Comparison of ENCODE assay signal across 8 cellular contexts in genomic region chr1:160260436-160261382, GRCh38. TPM values are rescaled to one million over a fixed set of nuclear protein-coding genes. Genes with fewer than 3 reads are reported as not detected.
A peak's percentile ranks its signal among the peaks of the same experiment; 100 is the strongest.
DNase-seq lines count a peak whose midpoint lies in the region; ATAC-seq and TF ChIP-seq lines count a peak whose summit lies in the region.

No MANE protein-coding gene starts in this region.

- H3K9me1 ChIP-seq in IMR-90 (ENCODE audit: insufficient read depth, low read length) = peaks cover 4% of the 10 kb centered on the region

- no peak for ATAC-seq in IMR-90 (ENCODE audit: low read depth)
- ATAC-seq in activated T-helper 17 cell treated with anti-CD3 and anti-CD28 coated beads, Interleukin-2, amount 50 U/mL, for 72 hours (replicated peaks) = no peak
- no peak for ATAC-seq in stimulated activated naive CD8-positive, alpha-beta T cell treated with anti-CD3 and anti-CD28 coated beads, Interleukin-15, amount 100 ng/mL, for 72 hours
- ATAC-seq in mucosa of descending colon = no peak

- no peaks in the 10 kb centered on the region for H3K27me3 Mint-ChIP-seq in activated T-helper 17 cell treated with anti-CD3 and anti-CD28 coated beads, Interleukin-2, amount 50 U/mL, for 72 hours
- no peaks in the 10 kb centered on the region for H3K27me3 Mint-ChIP-seq in stimulated activated naive CD8-positive, alpha-beta T cell treated with anti-CD3 and anti-CD28 coated beads, Interleukin-15, amount 100 ng/mL, for 72 hours

- TF ChIP-seq RAD21 in IMR-90 (IDR thresholded peaks at IDR 0.05; ENCODE audit: low read length) = no peak

- peak overlapping the region; percentile 36; the same call in 1 of the 2 replicates for H2AK5ac ChIP-seq in IMR-90 (ENCODE audit: low read depth, low read length)

- H2AFZ ChIP-seq in IMR-90 (replicated peaks; ENCODE audit: low read length, poor library complexity) = no peak overlapping the region

- H3K4me1 ChIP-seq in IMR-90 (ENCODE audit: control insufficient read depth, insufficient read depth, low read length) (peaks cover 2% of the 10 kb centered on the region; the same call in 1 of the 2 replicates), mucosa of descending colon (ENCODE audit: low read depth) (peaks cover 8% of the 10 kb centered on the region)

- WGBS in IMR-90 (ENCODE audit: extremely low coverage in 2 of 2, insufficient read length in 1 of 2), 2 experiments = 0% methylated on average over 1 of the region's 6 CpGs; no CpG with 5 or more reads in 1 of the 2 experiments

- H3K4me1 Mint-ChIP-seq in activated T-helper 17 cell treated with anti-CD3 and anti-CD28 coated beads, Interleukin-2, amount 50 U/mL, for 72 hours = peaks cover 28% of the 10 kb centered on the region
- peaks cover 47% of the 10 kb centered on the region for H3K4me1 Mint-ChIP-seq in stimulated activated naive CD8-positive, alpha-beta T cell treated with anti-CD3 and anti-CD28 coated beads, Interleukin-15, amount 100 ng/mL, for 72 hours

- peak overlapping the region; percentile 19 for H2BK120ac ChIP-seq in IMR-90 (ENCODE audit: low read depth, low read length)

- H2BK15ac ChIP-seq in IMR-90 (ENCODE audit: low read depth, low read length) = no peak overlapping the region

- H3K4me3 Mint-ChIP-seq in activated T-helper 17 cell treated with anti-CD3 and anti-CD28 coated beads, Interleukin-2, amount 50 U/mL, for 72 hours = peak overlapping the region; percentile 98
- peak overlapping the region; percentile 87 to 98 for H3K4me3 Mint-ChIP-seq in stimulated activated naive CD8-positive, alpha-beta T cell treated with anti-CD3 and anti-CD28 coated beads, Interleukin-15, amount 100 ng/mL, for 72 hours

- no peaks in the 10 kb centered on the region for H3K27me3 ChIP-seq in IMR-90 (ENCODE audit: control insufficient read depth, insufficient read depth, low read length)

- H3K9me3 Mint-ChIP-seq in activated T-helper 17 cell treated with anti-CD3 and anti-CD28 coated beads, Interleukin-2, amount 50 U/mL, for 72 hours = no peaks in the 10 kb centered on the region
- no peaks in the 10 kb centered on the region for H3K9me3 Mint-ChIP-seq in stimulated activated naive CD8-positive, alpha-beta T cell treated with anti-CD3 and anti-CD28 coated beads, Interleukin-15, amount 100 ng/mL, for 72 hours

- peaks cover 12 to 49% of the 10 kb centered on the region in 2 experiments; a peak in 3 of 4 replicates for H3K79me1 ChIP-seq in IMR-90 (ENCODE audit: low read depth in 1 of 2, low read length in 2 of 2)

- H3K4me3 ChIP-seq in IMR-90 (ENCODE audit: insufficient read depth, low read depth, low read length) (peak overlapping the region; percentile 71; the same call in 1 of the 2 replicates), iPS-11a (ENCODE audit: low read depth, low read length) (peak overlapping the region; percentile 99), mucosa of descending colon (no peak overlapping the region)

- H2BK5ac ChIP-seq in IMR-90 (ENCODE audit: low read depth, low read length, poor library complexity, severe bottlenecking) = peak overlapping the region; percentile 91

- no peak for TF ChIP-seq POLR2A in IMR-90 (IDR thresholded peaks at IDR 0.05; ENCODE audit: low read depth, low read length)

- H4K5ac ChIP-seq in IMR-90 (ENCODE audit: low read depth, low read length) = peak overlapping the region; percentile 4; the same call in 1 of the 2 replicates

- H3K27ac ChIP-seq in IMR-90 (ENCODE audit: insufficient read depth, low read length) = peak overlapping the region; percentile 63; the same call in 1 of the 2 replicates

- DNase-seq in DMS 273 (lab: John Stamatoyannopoulos, UW; ENCODE audit: unreplicated experiment) = peak; percentile 62
- DNase-seq in IMR-90 = peak; percentile 89
- DNase-seq in stimulated activated naive CD8-positive, alpha-beta T cell treated with anti-CD3 and anti-CD28 coated beads, Interleukin-15, amount 100 ng/mL, for 72 hours = no peak
- no peak for DNase-seq in midbrain (lab: John Stamatoyannopoulos, UW)
- DNase-seq in mucosa of descending colon = no peak
- DNase-seq in SKM-1 (lab: John Stamatoyannopoulos, UW; ENCODE audit: unreplicated experiment) = no peak

- H3K9ac ChIP-seq in IMR-90 (ENCODE audit: low read depth, low read length) = peak overlapping the region; percentile 54; the same call in 1 of the 2 replicates

- peak overlapping the region; percentile 10; the same call in 1 of the 2 replicates for H3K18ac ChIP-seq in IMR-90 (ENCODE audit: low read depth, low read length)

- BruUV-seq in IMR-90 (replicated peaks; lab: Mats Ljungman, UMichigan) = no TSS peak

- no peak for TF ChIP-seq CTCF in IMR-90 (conservative IDR thresholded peaks at IDR 0.05; ENCODE audit: low read depth, low read length)
- no peak for TF ChIP-seq CTCF in mucosa of descending colon (IDR thresholded peaks at IDR 0.05)

- no peak overlapping the region for H2AK9ac ChIP-seq in IMR-90 (replicated peaks; ENCODE audit: low read depth, low read length, poor library complexity)

- H3K4ac ChIP-seq in IMR-90 (ENCODE audit: low read depth, low read length) = peak overlapping the region; percentile 24; the same call in 1 of the 2 replicates

- H3K56ac ChIP-seq in IMR-90 (ENCODE audit: extremely low read depth, insufficient read depth, low read length) = peak overlapping the region; percentile 29; the same call in 1 of the 2 replicates

- H3K36me3 ChIP-seq in IMR-90 (ENCODE audit: control insufficient read depth, insufficient read depth, low read length) (no peaks in the 10 kb centered on the region), mucosa of descending colon (ENCODE audit: low read depth) (no peaks in the 10 kb centered on the region)

- 0 out of 2 replicates have a peak overlapping the region, but pooled peaks have one; percentile 3 for H2BK20ac ChIP-seq in IMR-90 (ENCODE audit: low read depth, low read length)

- intact Hi-C loops in IMR-90 (cut with micrococcal nuclease) = no loop called here
- intact Hi-C loops in mucosa of descending colon (cut with DNase I, micrococcal nuclease) = no loop called here

- POLR2A ChIA-PET in IMR-90 (lab: Charles Lee; ENCODE audit: unreplicated experiment) = interaction anchor here (1.0 kb wide), 1 partner anchor 8 kb away, joined by 4 read pairs; no protein-coding TSS in a partner anchor

- H3K14ac ChIP-seq in IMR-90 (replicated peaks; ENCODE audit: low read depth, low read length) = no peak overlapping the region; the same call in 1 of the 2 replicates

- peaks cover 57% of the 10 kb centered on the region for H3K36me3 Mint-ChIP-seq in activated T-helper 17 cell treated with anti-CD3 and anti-CD28 coated beads, Interleukin-2, amount 50 U/mL, for 72 hours (ENCODE audit: low read depth)

- CTCF ChIA-PET in IMR-90 (lab: Yijun Ruan, JAX) = interaction anchor here (0.6 to 2.2 kb wide), 4 partner anchors 9 to 1618 kb away, joined by 4 to 26 read pairs (median 4); no protein-coding TSS in a partner anchor

- peak overlapping the region; percentile 99 for H3K27ac Mint-ChIP-seq in activated T-helper 17 cell treated with anti-CD3 and anti-CD28 coated beads, Interleukin-2, amount 50 U/mL, for 72 hours
- peak overlapping the region; percentile 100 for H3K27ac Mint-ChIP-seq in stimulated activated naive CD8-positive, alpha-beta T cell treated with anti-CD3 and anti-CD28 coated beads, Interleukin-15, amount 100 ng/mL, for 72 hours

- dilution Hi-C loops in IMR-90 (cut with HindIII; ENCODE audit: low sequenced_read_pairs, unreplicated experiment) = no loop called here

- H4K20me1 ChIP-seq in IMR-90 (ENCODE audit: insufficient read depth, low read length) = peaks cover 19% of the 10 kb centered on the region

- H3K4me2 ChIP-seq in IMR-90 (ENCODE audit: low read depth, low read length) = peak overlapping the region; percentile 76

- H4K91ac ChIP-seq in IMR-90 (ENCODE audit: insufficient read depth, low read depth, low read length) = no peak overlapping the region; the same call in 1 of the 2 replicates

- in situ Hi-C loops in IMR-90 (cut with MboI; ENCODE audit: low sequenced_read_pairs) = no loop called here

- H3K9me3 ChIP-seq in IMR-90 (ENCODE audit: control insufficient read depth, insufficient read depth, low read length) = no peaks in the 10 kb centered on the region
- H3K9me3 ChIP-seq in mucosa of descending colon = no peaks in the 10 kb centered on the region

- H3K23ac ChIP-seq in IMR-90 (ENCODE audit: low read depth, low read length) = peak overlapping the region; percentile 65

- no peak overlapping the region for H4K8ac ChIP-seq in IMR-90 (ENCODE audit: low read depth in 2 of 2, low read length in 2 of 2)

TF ChIP-seq in IMR-90, 13 proteins besides CTCF, POLR2A, EP300 and RAD21:
- no peak for TF ChIP-seq NFE2L2 (IDR thresholded peaks at IDR 0.05; ENCODE audit: low read depth, low read length)
- no peak for TF ChIP-seq MAFK (IDR thresholded peaks at IDR 0.05; ENCODE audit: low read depth, low read length)
- no peak for TF ChIP-seq FOS (IDR thresholded peaks at IDR 0.05; ENCODE audit: low read depth, low read length)

RNA-seq across cellular contexts. Expression of gene DCAF8, which starts 1.6 kb away (rescaled TPM):
- 83.3 TPM in 2 replicates for total RNA-seq in IMR-90 (2012; rRNA removed)
- 74.9 and 83.8 TPM in 2 replicates for polyA plus RNA-seq in IMR-90 (2012; rRNA removed)
- polyA plus RNA-seq in IMR-90 (2012; cell fraction: cytosol; rRNA removed) = 28.3 and 31.3 TPM in 2 replicates
- polyA plus RNA-seq in IMR-90 (2012; cell fraction: nucleus; rRNA removed; ENCODE audit: low replicate concordance) = 277 and 555 TPM in 2 replicates
- total RNA-seq in activated T-helper 17 cell treated with anti-CD3 and anti-CD28 coated beads, Interleukin-2, amount 50 U/mL, for 72 hours = 100 to 1,000 TPM; 126 to 175 TPM
- total RNA-seq in mucosa of descending colon = 100 to 1,000 TPM in 2 of 3 donors, 10 to 100 TPM in 1; 96.7 to 146 (median 123) TPM

RNA-seq across cellular contexts. Expression of gene PEX19, which starts 24.2 kb away (rescaled TPM):
- total RNA-seq in IMR-90 (2012; rRNA removed) (43.3 and 67.7 TPM in 2 replicates), mucosa of descending colon (10 to 100 TPM; 53.7 to 82.0 (median 76.3) TPM)
- 37.7 and 44.5 TPM in 2 replicates for polyA plus RNA-seq in IMR-90 (2012; rRNA removed)
- polyA plus RNA-seq in IMR-90 (2012; cell fraction: cytosol; rRNA removed) = 17.5 and 21.9 TPM in 2 replicates
- polyA plus RNA-seq in IMR-90 (2012; cell fraction: nucleus; rRNA removed; ENCODE audit: low replicate concordance) = 14.2 and 38.0 TPM in 2 replicates
- 10 to 100 TPM; 48.3 to 61.4 TPM for total RNA-seq in activated T-helper 17 cell treated with anti-CD3 and anti-CD28 coated beads, Interleukin-2, amount 50 U/mL, for 72 hours

RNA-seq across cellular contexts. Expression of gene PEA15, which starts 55.5 kb away (rescaled TPM):
- 265 and 296 TPM in 2 replicates for total RNA-seq in IMR-90 (2012; rRNA removed)
- polyA plus RNA-seq in IMR-90 (2012; rRNA removed) = 710 and 754 TPM in 2 replicates
- 217 and 257 TPM in 2 replicates for polyA plus RNA-seq in IMR-90 (2012; cell fraction: cytosol; rRNA removed)
- 129 and 289 TPM in 2 replicates for polyA plus RNA-seq in IMR-90 (2012; cell fraction: nucleus; rRNA removed; ENCODE audit: low replicate concordance)
- total RNA-seq in activated T-helper 17 cell treated with anti-CD3 and anti-CD28 coated beads, Interleukin-2, amount 50 U/mL, for 72 hours = 10 to 100 TPM; 48.7 to 49.4 TPM
- total RNA-seq in mucosa of descending colon = 100 to 1,000 TPM in 1 of 3 donors, 10 to 100 TPM in 2; 31.6 to 125 (median 36.6) TPM

Comparison
In these comparisons a context has a peak if more than half of its experiments do, and no peak if none do; other contexts are left out.
1. DNase-seq: peak in DMS 273 (single experiment) and IMR-90 (single experiment); none in stimulated activated naive CD8-positive, alpha-beta T cell treated with anti-CD3 and anti-CD28 coated beads, Interleukin-15, amount 100 ng/mL, for 72 hours (0 of 2), midbrain (single experiment), mucosa of descending colon (0 of 3) and SKM-1 (single experiment).